Comparison of ENCODE assay signal across 9 cellular contexts in genomic region chr5:43422143-43422542, GRCh38. TPM values are rescaled to one million over a fixed set of nuclear protein-coding genes. Genes with fewer than 3 reads are reported as not detected.
DNase-seq lines count a peak whose midpoint lies in the region; ATAC-seq lines count a peak whose summit lies in the region.
"Had no signal": no experiment of that assay in that cellular context is flagged by ENCODE, and none has a peak within 500 bp of the region (broad histone marks: within the 10 kb centered on the region; RNA-seq: fewer than 3 reads in every experiment).

No MANE protein-coding gene starts in this region.

- DNase-seq in EH (ENCODE audit: low read depth): peak; percentile 50
- peak; percentile 82 for DNase-seq in M059J (ENCODE audit: low read depth)
- peak; percentile 41 for DNase-seq in dermis blood vessel endothelial cell
- DNase-seq in mucosa of gallbladder (ENCODE audit: low spot score): peak; percentile 49
- DNase-seq in iPS-NIHi11 (ENCODE audit: low spot score): no peak
- DNase-seq in NCI-H510A (lab: John Stamatoyannopoulos, UW): no peak
- DNase-seq: activated CD4-positive, alpha-beta T cell treated with anti-CD3 and anti-CD28 coated beads, Interleukin-2, amount 50 U/mL, for 4 hours had no signal

- ATAC-seq in HG03135 (IDR thresholded peaks at IDR 0.05; ENCODE audit: unreplicated experiment) (no peak), GM21529 (IDR thresholded peaks at IDR 0.05; ENCODE audit: unreplicated experiment) (no peak)

RNA-seq across cellular contexts. Expression of gene CCL28, which starts 10.0 kb away (rescaled TPM):
- total RNA-seq in M059J (2014; rRNA removed; shearing (Covaris generic)): not detected in 2 replicates
- 1.2 and 3.6 TPM in 2 replicates for total RNA-seq in dermis blood vessel endothelial cell
- 32.3 TPM for total RNA-seq in mucosa of gallbladder

Comparison
In these comparisons a context has a peak if more than half of its experiments do, and no peak if none do; other contexts are left out.
1. DNase-seq: peak in EH (single experiment), M059J (single experiment), dermis blood vessel endothelial cell (single experiment) and mucosa of gallbladder (single experiment); none in iPS-NIHi11 (single experiment) and NCI-H510A (single experiment).